In genomic region chr16:4316103-4316731, GRCh38 we compare ENCODE assay signal across 9 cellular contexts. TPM values are rescaled to one million over a fixed set of nuclear protein-coding genes. Genes with fewer than 3 reads are reported as not detected.
A peak's percentile ranks its signal among the peaks of the same experiment; 100 is the strongest.
DNase-seq lines count a peak whose midpoint lies in the region; ATAC-seq, FAIRE-seq and TF ChIP-seq lines count a peak whose summit lies in the region.
"Had no signal": no experiment of that assay in that cellular context is flagged by ENCODE, and none has a peak within 500 bp of the region (broad histone marks: within the 10 kb centered on the region; RNA-seq: fewer than 3 reads in every experiment).

No MANE protein-coding gene starts in this region.

- no peak for TF ChIP-seq POLR2A in gastroesophageal sphincter (IDR thresholded peaks at IDR 0.05)
- TF ChIP-seq POLR2A in H54 (IDR thresholded peaks at IDR 0.05; ENCODE audit: low read depth, low read length), result no peak

- ATAC-seq in RWPE2 (ENCODE audit: low read depth), result no peak
- no peak for ATAC-seq in gastroesophageal sphincter

- peak overlapping the region; percentile 61 for H3K4me3 ChIP-seq in RWPE2 (ENCODE audit: severe bottlenecking)
- peak overlapping the region; percentile 54 to 89 for H3K4me3 ChIP-seq in gastroesophageal sphincter
- peak overlapping the region; percentile 48 to 70 (median 58) for H3K4me3 ChIP-seq in skeletal muscle tissue (ENCODE audit: low read length in 3 of 3)

- H3K36me3 ChIP-seq in RWPE2 (ENCODE audit: low read depth) (no peaks in the 10 kb centered on the region), gastroesophageal sphincter (no peaks in the 10 kb centered on the region), skeletal muscle tissue (ENCODE audit: control insufficient read depth in 3 of 3, insufficient read depth in 3 of 3, low read length in 3 of 3) (no peaks in the 10 kb centered on the region)

- no CpG with 5 or more reads among the region's 85 CpGs for WGBS in gastroesophageal sphincter (ENCODE audit: low coverage in 1 of 2), 2 donors

- H3K4me1 ChIP-seq in RWPE2 (ENCODE audit: insufficient read depth, poor library complexity, severe bottlenecking), result peaks cover 34% of the 10 kb centered on the region
- peaks cover 0 to 76% (median 49%) of the 10 kb centered on the region in 3 donors for H3K4me1 ChIP-seq in gastroesophageal sphincter
- peaks cover 39 to 55% (median 46%) of the 10 kb centered on the region in 3 donors for H3K4me1 ChIP-seq in skeletal muscle tissue (ENCODE audit: control insufficient read depth in 3 of 3, insufficient read depth in 3 of 3, low read length in 3 of 3)

- DNase-seq in DMS 273 (lab: John Stamatoyannopoulos, UW; ENCODE audit: unreplicated experiment) (peak; percentile 76), DMS 273 treated with DMSO at 0.1 percent for 48 hours (lab: John Stamatoyannopoulos, UW) (no peak), RWPE2 (ENCODE audit: low spot score) (no peak), posterior vena cava (ENCODE audit: low spot score) (no peak), SW 1271 (lab: John Stamatoyannopoulos, UW) (no peak), H54 (ENCODE audit: insufficient read length, low spot score) (no peak)

- H3K9me3 ChIP-seq in RWPE2 (ENCODE audit: severe bottlenecking), result no peaks in the 10 kb centered on the region
- no peaks in the 10 kb centered on the region for H3K9me3 ChIP-seq in gastroesophageal sphincter
- no peaks in the 10 kb centered on the region for H3K9me3 ChIP-seq in skeletal muscle tissue (ENCODE audit: control insufficient read depth in 3 of 3, low read length in 3 of 3)

- peak overlapping the region; percentile 30 to 72 (median 56) for H3K9ac ChIP-seq in skeletal muscle tissue (ENCODE audit: low read depth in 1 of 3, low read length in 3 of 3)

- no peak for TF ChIP-seq EP300 in gastroesophageal sphincter (IDR thresholded peaks at IDR 0.05)

- no peak for FAIRE-seq in H54 (lab: Jason Lieb, UNC)
- FAIRE-seq: A204.1 had no signal

- intact Hi-C loops in posterior vena cava (cut with DNase I), result no loop called here

- H3K27me3 ChIP-seq in RWPE2 (ENCODE audit: insufficient read depth, poor library complexity, severe bottlenecking), result no peaks in the 10 kb centered on the region
- no peaks in the 10 kb centered on the region for H3K27me3 ChIP-seq in gastroesophageal sphincter
- H3K27me3 ChIP-seq in skeletal muscle tissue (ENCODE audit: control insufficient read depth in 3 of 3, insufficient read depth in 3 of 3, low read length in 3 of 3), result peaks cover 24 to 48% (median 28%) of the 10 kb centered on the region in 3 donors

- TF ChIP-seq CTCF in RWPE2 (IDR thresholded peaks at IDR 0.05; ENCODE audit: poor library complexity, severe bottlenecking) (no peak), gastroesophageal sphincter (IDR thresholded peaks at IDR 0.05) (no peak)

- peak overlapping the region; percentile 94 for H3K27ac ChIP-seq in RWPE2 (ENCODE audit: poor library complexity, severe bottlenecking)
- peak overlapping the region; percentile 48 to 100 (median 98) for H3K27ac ChIP-seq in gastroesophageal sphincter
- peak overlapping the region; percentile 77 for H3K27ac ChIP-seq in skeletal muscle tissue (ENCODE audit: low read depth, low read length)

RNA-seq across cellular contexts. Expression of gene GLIS2, which starts 0.3 kb away (rescaled TPM):
- total RNA-seq in gastroesophageal sphincter (10 to 100 TPM in 1 of 4 donors, 1 to 10 TPM in 3; 5.7 to 26.9 (median 7.9) TPM), skeletal muscle tissue (4.2 TPM), posterior vena cava (10 to 100 TPM; 35.6 to 49.0 TPM)

RNA-seq across cellular contexts. Expression of gene PAM16, which starts 34.9 kb away (rescaled TPM):
- total RNA-seq in gastroesophageal sphincter, result 10 to 100 TPM; 26.0 to 37.3 (median 34.7) TPM
- total RNA-seq in skeletal muscle tissue, result 32.9 TPM
- total RNA-seq in posterior vena cava, result 10 to 100 TPM; 25.3 to 28.8 TPM

RNA-seq across cellular contexts. Expression of gene TFAP4, which starts 43.4 kb away (rescaled TPM):
- 1 to 10 TPM; 3.3 to 5.9 (median 4.7) TPM for total RNA-seq in gastroesophageal sphincter
- 5.2 TPM for total RNA-seq in skeletal muscle tissue
- total RNA-seq in posterior vena cava, result 1 to 10 TPM; 4.0 to 5.4 TPM

RNA-seq across cellular contexts. Expression of gene VASN, which starts 55.4 kb away (rescaled TPM):
- total RNA-seq in gastroesophageal sphincter (10 to 100 TPM in 3 of 4 donors, 1 to 10 TPM in 1; 6.8 to 35.8 (median 19.9) TPM), skeletal muscle tissue (13.0 TPM), posterior vena cava (10 to 100 TPM; 67.1 to 89.3 TPM)
